8 cellular contexts compared by ENCODE assay signal in genomic region chr10:124741922-124742417, GRCh38. TPM values are rescaled to one million over a fixed set of nuclear protein-coding genes. Genes with fewer than 3 reads are reported as not detected.
DNase-seq lines count a peak whose midpoint lies in the region; ATAC-seq, FAIRE-seq and TF ChIP-seq lines count a peak whose summit lies in the region.

No MANE protein-coding gene starts in this region.

- H3K4me3 Mint-ChIP-seq in activated CD4-positive, alpha-beta T cell treated with anti-CD3 and anti-CD28 coated beads, Interleukin-2, amount 10 ng/mL, durations not matched to agents 7 days and 5 days, result peak overlapping the region; percentile 98
- H3K4me3 Mint-ChIP-seq in glutamatergic neuron (ENCODE audit: unreplicated experiment), result peak overlapping the region; percentile 90
- H3K4me3 Mint-ChIP-seq in stimulated activated effector memory CD8-positive, alpha-beta T cell treated with anti-CD3 and anti-CD28 coated beads, Interleukin-12 subunit alpha, Interleukin-12 subunit beta, amount 100 ng/mL, for 72 hours, result peak overlapping the region; percentile 89

- DNase-seq in DMS53 (lab: John Stamatoyannopoulos, UW) (peak; percentile 50), DMS53 treated with DMSO at 0.1 percent for 48 hours (lab: John Stamatoyannopoulos, UW; ENCODE audit: unreplicated experiment) (no peak), glutamatergic neuron (peak; percentile 50), RCC 7860 (ENCODE audit: low spot score) (no peak)
- peak; percentile 41 for DNase-seq in activated CD4-positive, alpha-beta T cell treated with anti-CD3 and anti-CD28 coated beads, Interleukin-2, amount 10 ng/mL, durations not matched to agents 7 days and 5 days
- no peak for DNase-seq in stimulated activated effector memory CD8-positive, alpha-beta T cell treated with anti-CD3 and anti-CD28 coated beads, Interleukin-12 subunit alpha, Interleukin-12 subunit beta, amount 100 ng/mL, for 72 hours (ENCODE audit: low spot score in 2 of 2)

- TF ChIP-seq CTCF in glutamatergic neuron (IDR thresholded peaks at IDR 0.05; ENCODE audit: partially characterized antibody, unreplicated experiment), result no peak

- ATAC-seq in stimulated activated effector memory CD8-positive, alpha-beta T cell treated with anti-CD3 and anti-CD28 coated beads, Interleukin-12 subunit alpha, Interleukin-12 subunit beta, amount 100 ng/mL, for 72 hours, result no peak
- ATAC-seq in HG02970 (IDR thresholded peaks at IDR 0.05; ENCODE audit: low FRiP score, unreplicated experiment) (no peak), HG02973 (IDR thresholded peaks at IDR 0.05; ENCODE audit: unreplicated experiment) (no peak)

- H3K4me1 Mint-ChIP-seq in activated CD4-positive, alpha-beta T cell treated with anti-CD3 and anti-CD28 coated beads, Interleukin-2, amount 10 ng/mL, durations not matched to agents 7 days and 5 days, result peaks cover 70% of the 10 kb centered on the region
- peaks cover 46% of the 10 kb centered on the region for H3K4me1 Mint-ChIP-seq in glutamatergic neuron (ENCODE audit: low read depth, unreplicated experiment)
- peaks cover 67% of the 10 kb centered on the region for H3K4me1 Mint-ChIP-seq in stimulated activated effector memory CD8-positive, alpha-beta T cell treated with anti-CD3 and anti-CD28 coated beads, Interleukin-12 subunit alpha, Interleukin-12 subunit beta, amount 100 ng/mL, for 72 hours

- no peak for FAIRE-seq in RCC 7860 (lab: Jason Lieb, UNC)

- CTCF ChIA-PET in activated CD4-positive, alpha-beta T cell treated with anti-CD3 and anti-CD28 coated beads, Interleukin-2, amount 10 ng/mL, durations not matched to agents 7 days and 5 days (lab: Charles Lee), result interaction anchor here (0.5 to 3.9 kb wide), 40 partner anchors 8 to 270 kb away, joined by 3 to 29 read pairs (median 4); no protein-coding TSS in a partner anchor

- H3K27ac Mint-ChIP-seq in activated CD4-positive, alpha-beta T cell treated with anti-CD3 and anti-CD28 coated beads, Interleukin-2, amount 10 ng/mL, durations not matched to agents 7 days and 5 days, result peak overlapping the region; percentile 54
- H3K27ac Mint-ChIP-seq in glutamatergic neuron (ENCODE audit: unreplicated experiment), result peak overlapping the region; percentile 99
- peak overlapping the region; percentile 90 for H3K27ac Mint-ChIP-seq in stimulated activated effector memory CD8-positive, alpha-beta T cell treated with anti-CD3 and anti-CD28 coated beads, Interleukin-12 subunit alpha, Interleukin-12 subunit beta, amount 100 ng/mL, for 72 hours

- H3K27me3 Mint-ChIP-seq in activated CD4-positive, alpha-beta T cell treated with anti-CD3 and anti-CD28 coated beads, Interleukin-2, amount 10 ng/mL, durations not matched to agents 7 days and 5 days, result peaks cover 9% of the 10 kb centered on the region
- H3K27me3 Mint-ChIP-seq in glutamatergic neuron (ENCODE audit: unreplicated experiment), result peaks cover 15% of the 10 kb centered on the region

- peaks cover 22% of the 10 kb centered on the region for H3K36me3 Mint-ChIP-seq in activated CD4-positive, alpha-beta T cell treated with anti-CD3 and anti-CD28 coated beads, Interleukin-2, amount 10 ng/mL, durations not matched to agents 7 days and 5 days (ENCODE audit: low read depth)
- no peaks in the 10 kb centered on the region for H3K36me3 Mint-ChIP-seq in glutamatergic neuron (ENCODE audit: unreplicated experiment)
- peaks cover 53% of the 10 kb centered on the region for H3K36me3 Mint-ChIP-seq in stimulated activated effector memory CD8-positive, alpha-beta T cell treated with anti-CD3 and anti-CD28 coated beads, Interleukin-12 subunit alpha, Interleukin-12 subunit beta, amount 100 ng/mL, for 72 hours

- no peaks in the 10 kb centered on the region for H3K9me3 Mint-ChIP-seq in activated CD4-positive, alpha-beta T cell treated with anti-CD3 and anti-CD28 coated beads, Interleukin-2, amount 10 ng/mL, durations not matched to agents 7 days and 5 days
- H3K9me3 Mint-ChIP-seq in glutamatergic neuron (ENCODE audit: unreplicated experiment), result peaks cover 6% of the 10 kb centered on the region
- no peaks in the 10 kb centered on the region for H3K9me3 Mint-ChIP-seq in stimulated activated effector memory CD8-positive, alpha-beta T cell treated with anti-CD3 and anti-CD28 coated beads, Interleukin-12 subunit alpha, Interleukin-12 subunit beta, amount 100 ng/mL, for 72 hours

- POLR2A ChIA-PET in activated CD4-positive, alpha-beta T cell treated with anti-CD3 and anti-CD28 coated beads, Interleukin-2, amount 10 ng/mL, durations not matched to agents 7 days and 5 days (lab: Charles Lee), result interaction anchor here (0.9 kb wide), 1 partner anchor 21 kb away, joined by 3 read pairs; no protein-coding TSS in a partner anchor

RNA-seq across cellular contexts. Expression of gene FAM53B, which starts 2.2 kb away (rescaled TPM):
- 10 to 100 TPM; 30.1 to 30.9 TPM for total RNA-seq in activated CD4-positive, alpha-beta T cell treated with anti-CD3 and anti-CD28 coated beads, Interleukin-2, amount 10 ng/mL, durations not matched to agents 7 days and 5 days
- total RNA-seq in glutamatergic neuron (ENCODE audit: unreplicated experiment), result 30.5 TPM

RNA-seq across cellular contexts. Expression of gene EEF1AKMT2, which starts 49.7 kb away (rescaled TPM):
- total RNA-seq in activated CD4-positive, alpha-beta T cell treated with anti-CD3 and anti-CD28 coated beads, Interleukin-2, amount 10 ng/mL, durations not matched to agents 7 days and 5 days, result 10 to 100 TPM; 23.5 to 28.3 TPM
- total RNA-seq in glutamatergic neuron (ENCODE audit: unreplicated experiment), result 18.4 TPM

RNA-seq across cellular contexts. Expression of gene ABRAXAS2, which starts 59.6 kb away (rescaled TPM):
- total RNA-seq in activated CD4-positive, alpha-beta T cell treated with anti-CD3 and anti-CD28 coated beads, Interleukin-2, amount 10 ng/mL, durations not matched to agents 7 days and 5 days, result 10 to 100 TPM; 15.3 to 19.7 TPM
- 14.2 TPM for total RNA-seq in glutamatergic neuron (ENCODE audit: unreplicated experiment)

Comparison
In these comparisons a context has a peak if more than half of its experiments do, and no peak if none do; other contexts are left out.
1. DNase-seq: peak in DMS53 (single experiment), activated CD4-positive, alpha-beta T cell treated with anti-CD3 and anti-CD28 coated beads, Interleukin-2, amount 10 ng/mL, durations not matched to agents 7 days and 5 days (single experiment) and glutamatergic neuron (single experiment); none in DMS53 treated with DMSO at 0.1 percent for 48 hours (single experiment), stimulated activated effector memory CD8-positive, alpha-beta T cell treated with anti-CD3 and anti-CD28 coated beads, Interleukin-12 subunit alpha, Interleukin-12 subunit beta, amount 100 ng/mL, for 72 hours (0 of 2) and RCC 7860 (single experiment).
2. Peak in every context shown above with its lines, with median percentiles within 50 percentile points of each other: H3K27ac Mint-ChIP-seq and H3K4me3 Mint-ChIP-seq.